ENCODE assay signal across 1 cellular context in the genomic region with DNA sequence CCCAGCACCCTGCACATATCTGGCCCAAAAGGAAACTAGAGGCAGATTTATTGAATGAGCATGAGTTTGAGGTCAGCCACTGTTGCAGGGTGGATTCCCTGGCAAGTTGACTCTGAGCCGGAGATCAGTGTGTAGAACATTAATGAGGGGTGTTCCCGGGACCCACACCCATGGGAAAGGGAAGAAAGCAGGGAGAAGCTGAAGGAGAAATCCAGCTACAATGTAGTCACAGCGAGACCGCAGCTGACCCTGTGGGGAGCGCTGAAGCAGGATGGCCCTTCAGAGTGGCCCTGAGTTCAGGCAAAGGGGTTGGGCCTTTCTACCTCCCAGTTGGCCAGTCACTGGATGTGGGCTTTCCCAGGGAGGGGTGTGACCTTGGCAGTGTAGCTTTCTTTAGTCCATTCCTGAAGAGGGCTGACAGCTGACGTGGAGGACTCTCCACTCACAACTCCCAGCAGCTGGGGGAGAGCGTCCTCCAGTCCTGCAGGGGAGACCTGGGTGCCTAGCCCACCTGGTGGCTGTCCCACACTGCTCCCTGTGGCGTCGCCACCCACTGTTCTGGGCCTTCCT.
TF ChIP-seq lines count a peak whose summit lies in the region.

No MANE protein-coding gene starts in this region.

TF ChIP-seq in GM23338, 12 proteins besides CTCF, POLR2A, EP300 and RAD21 (continued from another document):
- TF ChIP-seq ZNF462 (CRISPR knock-in tag; IDR thresholded peaks at IDR 0.05) (no peak), NANOG (IDR thresholded peaks at IDR 0.05; ENCODE audit: borderline replicate concordance) (no peak), CREB1 (CRISPR knock-in tag; IDR thresholded peaks at IDR 0.05; ENCODE audit: low read depth) (no peak), EZH2 (IDR thresholded peaks at IDR 0.05; ENCODE audit: low read depth, unreplicated experiment) (no peak), EZH2phosphoT487 (IDR thresholded peaks at IDR 0.05; ENCODE audit: unreplicated experiment) (no peak)
- TF ChIP-seq, protein P1, sequence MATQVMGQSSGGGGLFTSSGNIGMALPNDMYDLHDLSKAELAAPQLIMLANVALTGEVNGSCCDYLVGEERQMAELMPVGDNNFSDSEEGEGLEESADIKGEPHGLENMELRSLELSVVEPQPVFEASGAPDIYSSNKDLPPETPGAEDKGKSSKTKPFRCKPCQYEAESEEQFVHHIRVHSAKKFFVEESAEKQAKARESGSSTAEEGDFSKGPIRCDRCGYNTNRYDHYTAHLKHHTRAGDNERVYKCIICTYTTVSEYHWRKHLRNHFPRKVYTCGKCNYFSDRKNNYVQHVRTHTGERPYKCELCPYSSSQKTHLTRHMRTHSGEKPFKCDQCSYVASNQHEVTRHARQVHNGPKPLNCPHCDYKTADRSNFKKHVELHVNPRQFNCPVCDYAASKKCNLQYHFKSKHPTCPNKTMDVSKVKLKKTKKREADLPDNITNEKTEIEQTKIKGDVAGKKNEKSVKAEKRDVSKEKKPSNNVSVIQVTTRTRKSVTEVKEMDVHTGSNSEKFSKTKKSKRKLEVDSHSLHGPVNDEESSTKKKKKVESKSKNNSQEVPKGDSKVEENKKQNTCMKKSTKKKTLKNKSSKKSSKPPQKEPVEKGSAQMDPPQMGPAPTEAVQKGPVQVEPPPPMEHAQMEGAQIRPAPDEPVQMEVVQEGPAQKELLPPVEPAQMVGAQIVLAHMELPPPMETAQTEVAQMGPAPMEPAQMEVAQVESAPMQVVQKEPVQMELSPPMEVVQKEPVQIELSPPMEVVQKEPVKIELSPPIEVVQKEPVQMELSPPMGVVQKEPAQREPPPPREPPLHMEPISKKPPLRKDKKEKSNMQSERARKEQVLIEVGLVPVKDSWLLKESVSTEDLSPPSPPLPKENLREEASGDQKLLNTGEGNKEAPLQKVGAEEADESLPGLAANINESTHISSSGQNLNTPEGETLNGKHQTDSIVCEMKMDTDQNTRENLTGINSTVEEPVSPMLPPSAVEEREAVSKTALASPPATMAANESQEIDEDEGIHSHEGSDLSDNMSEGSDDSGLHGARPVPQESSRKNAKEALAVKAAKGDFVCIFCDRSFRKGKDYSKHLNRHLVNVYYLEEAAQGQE (IDR thresholded peaks at IDR 0.05; ENCODE audit: unreplicated experiment), result no peak
